Comparison of ENCODE assay signal across 8 cellular contexts in the genomic region with DNA sequence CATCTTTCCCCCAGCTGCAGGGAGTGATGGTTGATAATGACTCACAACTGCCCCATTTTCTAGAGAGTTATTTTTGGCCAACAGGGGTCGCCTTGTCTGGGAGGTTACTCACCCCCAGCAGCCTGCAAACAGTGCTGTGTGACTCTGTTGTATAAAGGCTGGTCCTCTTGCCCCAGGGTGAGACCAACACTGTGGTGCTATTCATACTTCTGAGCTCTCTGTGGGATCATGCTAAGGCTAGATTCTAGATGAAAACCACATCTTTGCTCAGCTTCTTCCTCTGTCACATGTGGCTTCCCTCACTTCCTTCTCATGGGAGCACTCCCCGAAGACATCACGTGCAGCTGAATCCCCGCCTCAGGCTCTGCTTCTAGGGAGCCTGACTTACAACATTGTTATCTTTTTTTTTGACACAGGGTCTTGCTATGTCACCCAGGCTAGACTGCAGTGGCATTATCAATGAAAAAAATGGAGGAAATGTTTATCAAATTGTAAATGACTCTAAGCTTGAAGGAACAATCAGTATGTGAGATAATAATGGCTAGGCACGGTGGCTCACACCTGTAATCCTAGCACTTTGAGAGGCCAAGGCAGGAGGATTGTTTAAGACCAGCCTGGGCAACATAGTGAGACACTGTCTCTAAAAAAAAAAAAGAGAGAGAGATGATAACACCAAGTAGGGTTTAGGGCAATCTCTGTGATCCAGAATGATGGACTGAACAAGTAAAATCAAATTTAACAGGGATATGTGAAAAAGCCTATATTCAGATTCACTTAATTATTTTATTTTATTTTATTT. TPM values are rescaled to one million over a fixed set of nuclear protein-coding genes. Genes with fewer than 3 reads are reported as not detected.
DNase-seq lines count a peak whose midpoint lies in the region; ATAC-seq and TF ChIP-seq lines count a peak whose summit lies in the region.

No MANE protein-coding gene starts in this region.

- peaks cover 0 to 9% (median 0%) of the 10 kb centered on the region in 12 donors for H3K9me3 ChIP-seq in heart left ventricle

- H3K27ac ChIP-seq in heart left ventricle = peak overlapping the region in 2 of 12 donors; percentile 38 to 75

- TF ChIP-seq POLR2A in heart left ventricle (IDR thresholded peaks at IDR 0.05) = no peak

- WGBS in heart left ventricle, 4 donors = 26 to 50% (median 44%) methylated on average over 5 of the region's 5 CpGs

- DNase-seq in AG09309 (ENCODE audit: low read depth) (no peak), H4 (ENCODE audit: low spot score) (peak; percentile 61), SIG-M5 (lab: John Stamatoyannopoulos, UW) (peak; percentile 65), heart left ventricle (peak in 4 of 5 donors; percentile 33 to 48 (median 36)), D341Med (ENCODE audit: low spot score) (no peak)
- peak; percentile 23 to 45 for DNase-seq in activated T-helper 1 cell treated with anti-CD3 and anti-CD28 coated beads, Interleukin-2, amount 50 U/mL, for 16 hours (ENCODE audit: low read depth in 1 of 2, low spot score in 1 of 2)
- peak; percentile 71 for DNase-seq in stimulated activated CD4-positive, alpha-beta T cell treated with anti-CD3 and anti-CD28 coated beads, Interleukin-1b, Interleukin-23, amount 100 ng/mL, for 48 hours

- intact Hi-C loops in heart left ventricle (cut with DNase I) = no loop called here

- peak; percentile 47 to 87 (median 64) for ATAC-seq in heart left ventricle
- ATAC-seq in HG03439 (IDR thresholded peaks at IDR 0.05; ENCODE audit: unreplicated experiment) = no peak

- H3K4me3 ChIP-seq in AG09309 (ENCODE audit: control insufficient read depth, low read depth, low read length) (no peak overlapping the region), heart left ventricle (no peak overlapping the region)

- peaks cover 0 to 27% (median 0%) of the 10 kb centered on the region in 12 donors for H3K4me1 ChIP-seq in heart left ventricle

- TF ChIP-seq CTCF in AG09309 (IDR thresholded peaks at IDR 0.05; ENCODE audit: control insufficient read depth, insufficient read depth, low read depth, low read length, missing control alignments) (peak; percentile 54), heart left ventricle (IDR thresholded peaks at IDR 0.05) (peak in 4 of 12 donors; percentile 22 to 33 (median 25))

- no peaks in the 10 kb centered on the region for H3K27me3 ChIP-seq in heart left ventricle

- H3K36me3 ChIP-seq in heart left ventricle = no peaks in the 10 kb centered on the region

RNA-seq across cellular contexts. Expression of gene SLC23A2, which starts 55.7 kb away (rescaled TPM):
- total RNA-seq in H4 (2014; rRNA removed; shearing (Covaris generic)) = 12.6 and 12.7 TPM in 2 replicates
- 10 to 100 TPM in 2 of 9 donors, 1 to 10 TPM in 7; 5.0 to 18.7 (median 8.4) TPM for total RNA-seq in heart left ventricle
- polyA plus RNA-seq in heart left ventricle = 1 to 10 TPM; 3.0 to 3.3 TPM

RNA-seq across cellular contexts. Expression of gene TMEM230, which starts 55.9 kb away (rescaled TPM):
- total RNA-seq in H4 (2014; rRNA removed; shearing (Covaris generic)) = 149 and 196 TPM in 2 replicates
- total RNA-seq in heart left ventricle = 10 to 100 TPM; 69.4 to 99.4 (median 82.0) TPM
- polyA plus RNA-seq in heart left ventricle = 100 to 1,000 TPM in 1 of 2 donors, 10 to 100 TPM in 1; 88.7 to 124 TPM

Comparison
In these comparisons a context has a peak if more than half of its experiments do, and no peak if none do; other contexts are left out.
1. DNase-seq: peak in H4 (single experiment), SIG-M5 (single experiment), activated T-helper 1 cell treated with anti-CD3 and anti-CD28 coated beads, Interleukin-2, amount 50 U/mL, for 16 hours (2 of 2), heart left ventricle (4 of 5) and stimulated activated CD4-positive, alpha-beta T cell treated with anti-CD3 and anti-CD28 coated beads, Interleukin-1b, Interleukin-23, amount 100 ng/mL, for 48 hours (single experiment); none in AG09309 (single experiment) and D341Med (single experiment).